29 cellular contexts compared by ENCODE assay signal in genomic region chr1:85836736-85837135, GRCh38.
"Had no signal": no experiment of that assay in that cellular context is flagged by ENCODE, and none has a peak within 500 bp of the region (broad histone marks: within the 10 kb centered on the region; RNA-seq: fewer than 3 reads in every experiment).

No MANE protein-coding gene starts in this region.

- ATAC-seq: activated CD4-positive, CD25-positive, alpha-beta regulatory T cell treated with anti-CD3 and anti-CD28 coated beads, Interleukin-2, amount 50 U/mL, for 24 hours; activated naive CD4-positive, alpha-beta T cell treated with anti-CD3 and anti-CD28 coated beads, Interleukin-2, amount 50 U/mL, for 72 hours; activated naive CD8-positive, alpha-beta T cell treated with anti-CD3 and anti-CD28 coated beads, Interleukin-2, amount 50 U/mL, for 24 hours; activated T-cell treated with anti-CD3 and anti-CD28 coated beads, Interleukin-2, amount 50 U/mL, for 4 hours; body of pancreas; SK-N-SH treated with all-trans-retinoic acid at 6 μM for 48 hours; T-helper 17 cell had no signal

- DNase-seq: activated CD4-positive, alpha-beta T cell treated with anti-CD3 and anti-CD28 coated beads for 4 hours; activated CD4-positive, alpha-beta T cell treated with anti-CD3 and anti-CD28 coated beads, Interleukin-2, amount 50 U/mL, for 4 hours; activated CD8-positive, alpha-beta memory T cell treated with anti-CD3 and anti-CD28 coated beads for 24 hours; activated effector memory CD4-positive, alpha-beta T cell treated with anti-CD3 and anti-CD28 coated beads, Interleukin-2, amount 50 U/mL, for 16 hours; activated naive CD4-positive, alpha-beta T cell treated with Interleukin-2 at 50 U/mL for 16 hours; activated naive CD8-positive, alpha-beta T cell treated with anti-CD3 and anti-CD28 coated beads, Interleukin-2, amount 50 U/mL, for 24 hours; activated T-cell treated with anti-CD3 and anti-CD28 coated beads, Interleukin-2, amount 50 U/mL, for 4 hours; amniotic stem cell; body of pancreas; NCI-H1105; NCI-H1436; NCI-H1694 treated with DMSO at 0.1 percent for 48 hours; NCI-H2029 treated with DMSO at 0.1 percent for 48 hours; NCI-H345; NCI-H510A; NCI-H526 treated with DMSO at 0.1 percent for 48 hours; NK-92 treated with Interleukin-12 subunit alpha and Interleukin-12 subunit beta, amount 100 ng/mL, for 24 hours; Peyer's patch; Right ventricle myocardium superior; SJCRH30; T-helper 17 cell; T-helper 9 cell had no signal

- H3K27me3 Mint-ChIP-seq: activated naive CD8-positive, alpha-beta T cell treated with anti-CD3 and anti-CD28 coated beads, Interleukin-2, amount 50 U/mL, for 24 hours; central memory CD8-positive, alpha-beta T cell had no signal

- H3K4me1 ChIP-seq: ascending aorta, body of pancreas, Peyer's patch, SJCRH30 had no signal

- H3K27me3 ChIP-seq: ascending aorta, body of pancreas, Peyer's patch, SJCRH30 had no signal

- H3K9me3 ChIP-seq: ascending aorta, body of pancreas, Peyer's patch, SJCRH30 had no signal

- H3K4me3 ChIP-seq: ascending aorta, body of pancreas, Peyer's patch, SJCRH30 had no signal

- H3K4me2 ChIP-seq: KMS-11 had no signal

- H3K4me1 Mint-ChIP-seq: activated naive CD8-positive, alpha-beta T cell treated with anti-CD3 and anti-CD28 coated beads, Interleukin-2, amount 50 U/mL, for 24 hours; central memory CD8-positive, alpha-beta T cell; T-helper 17 cell had no signal

- H3K36me3 ChIP-seq: ascending aorta, Peyer's patch, SJCRH30 had no signal

- H3K4me3 Mint-ChIP-seq: activated naive CD8-positive, alpha-beta T cell treated with anti-CD3 and anti-CD28 coated beads, Interleukin-2, amount 50 U/mL, for 24 hours; activated T-cell treated with anti-CD3 and anti-CD28 coated beads, Interleukin-2, amount 50 U/mL, for 4 hours; central memory CD8-positive, alpha-beta T cell; T-helper 17 cell had no signal

- H3K9me3 Mint-ChIP-seq: activated naive CD8-positive, alpha-beta T cell treated with anti-CD3 and anti-CD28 coated beads, Interleukin-2, amount 50 U/mL, for 24 hours; activated T-cell treated with anti-CD3 and anti-CD28 coated beads, Interleukin-2, amount 50 U/mL, for 4 hours; central memory CD8-positive, alpha-beta T cell had no signal

- H3K27ac Mint-ChIP-seq: activated naive CD4-positive, alpha-beta T cell treated with anti-CD3 and anti-CD28 coated beads, Interleukin-2, amount 50 U/mL, for 72 hours; activated naive CD8-positive, alpha-beta T cell treated with anti-CD3 and anti-CD28 coated beads, Interleukin-2, amount 50 U/mL, for 24 hours; T-helper 17 cell had no signal

- H3K36me3 Mint-ChIP-seq: activated naive CD4-positive, alpha-beta T cell treated with anti-CD3 and anti-CD28 coated beads, Interleukin-2, amount 50 U/mL, for 72 hours had no signal

- H3K27ac ChIP-seq: ascending aorta, body of pancreas, KMS-11, Peyer's patch, RWPE1, SJCRH30 had no signal

- H3K9ac ChIP-seq: KMS-11 had no signal
